Comparison of ENCODE assay signal across 21 cellular contexts in genomic region chr20:12702312-12702711, GRCh38.
"Had no signal": no experiment of that assay in that cellular context is flagged by ENCODE, and none has a peak within 500 bp of the region (broad histone marks: within the 10 kb centered on the region; RNA-seq: fewer than 3 reads in every experiment).

No MANE protein-coding gene starts in this region.

- H3K9me3 ChIP-seq: lower lobe of right lung, prostate gland, right atrium auricular region, testis, tibial artery had no signal

- H3K4me3 Mint-ChIP-seq: naive thymus-derived CD8-positive, alpha-beta T cell; nephron progenitor cell; type B pancreatic cell had no signal

- H3K27ac Mint-ChIP-seq: naive thymus-derived CD8-positive, alpha-beta T cell; nephron progenitor cell; type B pancreatic cell had no signal

- H3K36me3 Mint-ChIP-seq: naive thymus-derived CD8-positive, alpha-beta T cell; type B pancreatic cell had no signal

- FAIRE-seq: keratinocyte had no signal

- H3K27ac ChIP-seq: dorsolateral prefrontal cortex, lower lobe of right lung, prostate gland, right atrium auricular region, testis, tibial artery had no signal

- H3K4me3 ChIP-seq: dorsolateral prefrontal cortex, lower lobe of right lung, prostate gland, right atrium auricular region, smooth muscle cell, testis, tibial artery had no signal

- H3K9me3 Mint-ChIP-seq: nephron progenitor cell had no signal

- DNase-seq: dorsolateral prefrontal cortex; effector CD4-positive, alpha-beta T cell; left ventricle myocardium superior; lower lobe of right lung; naive thymus-derived CD8-positive, alpha-beta T cell; nephron progenitor cell; nucleus accumbens; stimulated activated CD4-positive, alpha-beta T cell treated with anti-CD3 and anti-CD28 coated beads, Interleukin-12 subunit alpha, Interleukin-12 subunit beta, amount 100 ng/mL, for 4 hours; stimulated activated CD4-positive, alpha-beta T cell treated with anti-CD3 and anti-CD28 coated beads, Interleukin-1b, Interleukin-23, amount 100 ng/mL, for 48 hours; stimulated activated CD4-positive, alpha-beta T cell treated with anti-CD3 and anti-CD28 coated beads, Interleukin-4, amount 100 ng/mL, for 1 hour; stimulated activated CD8-positive, alpha-beta memory T cell treated with anti-CD3 and anti-CD28 coated beads, Interleukin-4, amount 100 ng/mL, for 48 hours; stimulated activated naive CD8-positive, alpha-beta T cell treated with anti-CD3 and anti-CD28 coated beads, Interleukin-15, Interleukin-2, amounts not matched to agents 100 U/mL and 50 U/mL, for 24 hours; substantia nigra; testis; tibial artery had no signal

- H3K4me2 ChIP-seq: smooth muscle cell had no signal

- H3K27me3 Mint-ChIP-seq: naive thymus-derived CD8-positive, alpha-beta T cell had no signal

- H3K27me3 ChIP-seq: dorsolateral prefrontal cortex, right atrium auricular region, testis, tibial artery had no signal

- H3K4me1 Mint-ChIP-seq: naive thymus-derived CD8-positive, alpha-beta T cell; nephron progenitor cell had no signal

- H3K4me1 ChIP-seq: lower lobe of right lung, prostate gland, right atrium auricular region, testis, tibial artery had no signal

- ATAC-seq: left ventricle myocardium superior; lower lobe of right lung; naive thymus-derived CD8-positive, alpha-beta T cell; sciatic nerve; stimulated activated naive CD8-positive, alpha-beta T cell treated with anti-CD3 and anti-CD28 coated beads, Interleukin-15, Interleukin-2, amounts not matched to agents 100 U/mL and 50 U/mL, for 24 hours had no signal

- H3K36me3 ChIP-seq: lower lobe of right lung, prostate gland, right atrium auricular region, tibial artery had no signal
